ENCODE assay signal across 8 cellular contexts in the genomic region with DNA sequence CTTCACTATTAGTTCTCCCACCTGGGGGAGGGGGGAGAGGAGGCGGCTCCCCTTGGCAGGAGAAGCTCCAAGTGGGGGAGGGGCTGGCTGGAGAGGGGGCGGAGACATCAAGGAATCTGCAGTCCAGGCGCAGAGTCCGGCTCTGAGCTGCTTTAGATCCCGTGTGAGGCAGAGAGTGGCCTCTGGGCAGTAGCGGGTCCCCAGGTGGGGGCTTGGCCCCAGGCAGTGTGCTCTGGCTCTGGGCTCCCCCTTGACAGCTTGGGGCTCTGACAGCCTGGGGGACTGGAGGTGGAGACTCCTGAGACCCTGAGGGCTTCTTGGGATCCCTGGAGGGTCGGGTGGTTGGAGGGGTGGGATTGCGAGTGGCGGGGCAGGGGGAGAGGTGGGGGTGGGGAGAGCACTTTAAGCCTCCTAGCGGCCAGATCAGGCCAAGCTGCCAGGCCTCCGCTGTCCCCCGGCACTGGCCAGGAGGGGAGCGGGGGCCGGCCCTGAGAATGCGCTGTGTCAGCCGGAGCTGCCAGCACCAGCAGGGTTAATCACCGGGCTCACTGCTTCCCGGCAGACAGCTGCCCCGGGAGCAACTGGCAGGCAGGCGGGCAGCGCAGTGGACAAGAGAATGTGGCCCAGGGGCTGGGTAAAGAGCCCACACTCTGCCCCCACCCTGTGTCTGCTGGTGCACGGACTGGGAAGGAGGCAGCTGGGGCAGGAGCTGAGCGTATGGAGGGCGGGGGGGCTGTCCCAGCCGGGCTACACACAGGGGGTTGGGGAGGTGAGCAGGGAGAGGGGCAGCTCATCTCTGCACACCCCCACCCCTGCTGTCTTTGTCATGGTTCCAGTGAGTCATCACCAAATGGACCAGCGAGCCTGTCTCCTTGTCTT. TPM values are rescaled to one million over a fixed set of nuclear protein-coding genes. Genes with fewer than 3 reads are reported as not detected.
DNase-seq lines count a peak whose midpoint lies in the region; ATAC-seq and TF ChIP-seq lines count a peak whose summit lies in the region.
"Had no signal": no experiment of that assay in that cellular context is flagged by ENCODE, and none has a peak within 500 bp of the region (broad histone marks: within the 10 kb centered on the region; RNA-seq: fewer than 3 reads in every experiment).

No MANE protein-coding gene starts in this region.

- intact Hi-C loops in PC-3 (cut with micrococcal nuclease) = loop anchor here (5.0 kb wide), 1 partner anchor 67 kb away; a partner anchor contains a TSS

- H3K79me2 ChIP-seq in PC-3 (ENCODE audit: low read length) = peaks cover 30% of the 10 kb centered on the region

- no TSS peak for BruUV-seq in PC-3 (replicated peaks; lab: Mats Ljungman, UMichigan)

- H3K4me3 ChIP-seq in PC-3 (ENCODE audit: low read length) (peak overlapping the region; percentile 55), esophagus (ENCODE audit: low read depth in 1 of 2, low read length in 2 of 2) (no peak overlapping the region)

- 0 out of 2 replicates have a peak overlapping the region, but pooled peaks have one; percentile 75 for H2AFZ ChIP-seq in PC-3 (ENCODE audit: low read length)

- peaks cover 5% of the 10 kb centered on the region; the same call in 1 of the 2 replicates for H3K36me3 ChIP-seq in PC-3 (ENCODE audit: low read depth, low read length)
- peaks cover 0 to 3% of the 10 kb centered on the region in 2 donors for H3K36me3 ChIP-seq in esophagus (ENCODE audit: control insufficient read depth in 2 of 2, insufficient read depth in 2 of 2, low read length in 1 of 2)

- peaks cover 8 to 13% of the 10 kb centered on the region in 2 donors for H3K27me3 Mint-ChIP-seq in natural killer cell treated with Interleukin-12 subunit alpha and Interleukin-12 subunit beta and Interleukin-15 and Interleukin-18, amount 100 ng/mL, for 72 hours

- H3K4me1 Mint-ChIP-seq in natural killer cell treated with Interleukin-12 subunit alpha and Interleukin-12 subunit beta and Interleukin-15 and Interleukin-18, amount 100 ng/mL, for 72 hours (ENCODE audit: low read depth in 2 of 2) = no peaks in the 10 kb centered on the region

- H3K4me1 ChIP-seq in PC-3 (ENCODE audit: insufficient read depth, low read length) (peaks cover 55% of the 10 kb centered on the region), esophagus (ENCODE audit: control insufficient read depth in 2 of 2, insufficient read depth in 2 of 2, low read length in 1 of 2) (peaks cover 21 to 43% of the 10 kb centered on the region in 2 donors)

- TF ChIP-seq CTCF in GM12874 (IDR thresholded peaks at IDR 0.05; ENCODE audit: insufficient read depth, low read depth, low read length) (peak; percentile 36; the same call in 1 of the 2 replicates), PC-3 (conservative IDR thresholded peaks at IDR 0.05; ENCODE audit: low read depth, low read length) (peak; percentile 40; the same call in 1 of the 2 replicates)

- POLR2A ChIA-PET in PC-3 (lab: Charles Lee; ENCODE audit: unreplicated experiment) = interaction anchor here (1.2 to 1.4 kb wide), 2 partner anchors 19 to 35 kb away, joined by 3 to 4 read pairs; no protein-coding TSS in a partner anchor

- H3K9me3 ChIP-seq in PC-3 (ENCODE audit: low read length) (no peaks in the 10 kb centered on the region), esophagus (ENCODE audit: control insufficient read depth in 2 of 2, insufficient read depth in 1 of 2, low read depth in 1 of 2, low read length in 1 of 2) (no peaks in the 10 kb centered on the region)

- H3K27ac ChIP-seq in PC-3 (ENCODE audit: low read length) (peak overlapping the region; percentile 58), esophagus (ENCODE audit: low read depth in 2 of 2, low read length in 1 of 2) (peak overlapping the region; percentile 74 to 78)

- H3K4me2 ChIP-seq in PC-3 (ENCODE audit: low read length) = peak overlapping the region; percentile 83

- ATAC-seq in PC-3 = peak; percentile 12
- no peak for ATAC-seq in natural killer cell treated with Interleukin-12 subunit alpha and Interleukin-12 subunit beta and Interleukin-15 and Interleukin-18, amount 100 ng/mL, for 72 hours

- CTCF ChIA-PET in PC-3 (lab: Charles Lee) = interaction anchor here (0.6 to 3.2 kb wide), 3 partner anchors 13 to 260 kb away, joined by 3 to 18 read pairs (median 5); no protein-coding TSS in a partner anchor

- peaks cover 18% of the 10 kb centered on the region for H4K20me1 ChIP-seq in PC-3 (ENCODE audit: low read length)

- WGBS in esophagus, 2 donors = 3 to 4% methylated on average over 21 to 26 of the region's 26 CpGs

- DNase-seq in PC-3 (peak; percentile 67), OCI-M1 (lab: John Stamatoyannopoulos, UW) (no peak), SKM-1 (lab: John Stamatoyannopoulos, UW; ENCODE audit: unreplicated experiment) (no peak), NCI-H1694 treated with DMSO at 0.1 percent for 48 hours (lab: John Stamatoyannopoulos, UW) (no peak)
- DNase-seq in natural killer cell treated with Interleukin-12 subunit alpha and Interleukin-12 subunit beta and Interleukin-15 and Interleukin-18, amount 100 ng/mL, for 72 hours (ENCODE audit: low spot score) = peak; percentile 49

- no peaks in the 10 kb centered on the region for H3K9me3 Mint-ChIP-seq in natural killer cell treated with Interleukin-12 subunit alpha and Interleukin-12 subunit beta and Interleukin-15 and Interleukin-18, amount 100 ng/mL, for 72 hours

- H3K27me3 ChIP-seq in PC-3 (ENCODE audit: low read length) = no peaks in the 10 kb centered on the region
- H3K27me3 ChIP-seq in esophagus (ENCODE audit: control insufficient read depth in 1 of 2, insufficient read depth in 2 of 2, low read length in 2 of 2) = no peaks in the 10 kb centered on the region

- no peaks in the 10 kb centered on the region for H3K9me2 ChIP-seq in PC-3 (replicated peaks; ENCODE audit: low read length)

- no peak overlapping the region for H3K27ac Mint-ChIP-seq in natural killer cell treated with Interleukin-12 subunit alpha and Interleukin-12 subunit beta and Interleukin-15 and Interleukin-18, amount 100 ng/mL, for 72 hours

- H3K4me3 Mint-ChIP-seq in natural killer cell treated with Interleukin-12 subunit alpha and Interleukin-12 subunit beta and Interleukin-15 and Interleukin-18, amount 100 ng/mL, for 72 hours = no peak overlapping the region

- no peaks in the 10 kb centered on the region for H3K36me3 Mint-ChIP-seq in natural killer cell treated with Interleukin-12 subunit alpha and Interleukin-12 subunit beta and Interleukin-15 and Interleukin-18, amount 100 ng/mL, for 72 hours

- peak overlapping the region; percentile 25; the same call in 1 of the 2 replicates for H3K9ac ChIP-seq in PC-3 (ENCODE audit: low read length)

- no peaks in the 10 kb centered on the region for H3F3A ChIP-seq in PC-3 (ENCODE audit: low read length, unreplicated experiment)

RNA-seq across cellular contexts. Expression of a gene that starts 1.8 kb away (rescaled TPM):
- 196 and 308 TPM in 2 replicates for total RNA-seq in PC-3 (2014; rRNA removed)
- 100 to 1,000 TPM in 1 of 2 donors, 10 to 100 TPM in 1; 79.9 to 329 TPM for polyA plus RNA-seq in esophagus
- 1 to 10 TPM; 1.5 to 1.9 TPM for total RNA-seq in natural killer cell treated with Interleukin-12 subunit alpha and Interleukin-12 subunit beta and Interleukin-15 and Interleukin-18, amount 100 ng/mL, for 72 hours

RNA-seq across cellular contexts. Expression of a gene that starts 18.0 kb away (rescaled TPM):
- total RNA-seq in PC-3 (2014; rRNA removed) = 1,250 and 1,945 TPM in 2 replicates
- 1,000 to 10,000 TPM; 4,370 to 5,155 TPM for polyA plus RNA-seq in esophagus
- 1,000 to 10,000 TPM; 1,109 to 1,318 TPM for total RNA-seq in natural killer cell treated with Interleukin-12 subunit alpha and Interleukin-12 subunit beta and Interleukin-15 and Interleukin-18, amount 100 ng/mL, for 72 hours

RNA-seq across cellular contexts. Expression of a gene that starts 38.2 kb away (rescaled TPM):
- total RNA-seq in PC-3 (2014; rRNA removed) = 12.4 and 13.5 TPM in 2 replicates
- 1 to 10 TPM; 1.6 to 2.4 TPM for polyA plus RNA-seq in esophagus
- 1 to 10 TPM; 9.4 to 9.5 TPM for total RNA-seq in natural killer cell treated with Interleukin-12 subunit alpha and Interleukin-12 subunit beta and Interleukin-15 and Interleukin-18, amount 100 ng/mL, for 72 hours

RNA-seq across cellular contexts. Expression of a gene that starts 58.5 kb away (rescaled TPM):
- 9.3 and 9.4 TPM in 2 replicates for total RNA-seq in PC-3 (2014; rRNA removed)
- polyA plus RNA-seq in esophagus = 10 to 100 TPM in 1 of 2 donors, 1 to 10 TPM in 1; 4.0 to 16.8 TPM
- total RNA-seq in natural killer cell treated with Interleukin-12 subunit alpha and Interleukin-12 subunit beta and Interleukin-15 and Interleukin-18, amount 100 ng/mL, for 72 hours = not detected
- total RNA-seq: activated CD8-positive, alpha-beta memory T cell treated with anti-CD3 and anti-CD28 coated beads for 36 hours had no signal

Comparison
In these comparisons a context has a peak if more than half of its experiments do, and no peak if none do; other contexts are left out.
1. DNase-seq: peak in PC-3 (single experiment) and natural killer cell treated with Interleukin-12 subunit alpha and Interleukin-12 subunit beta and Interleukin-15 and Interleukin-18, amount 100 ng/mL, for 72 hours (single experiment); none in OCI-M1 (single experiment), SKM-1 (single experiment) and NCI-H1694 treated with DMSO at 0.1 percent for 48 hours (single experiment).
2. RNA of a gene that starts 1.8 kb away (total RNA-seq): 196 to 308 TPM in PC-3; 1.5 to 1.9 TPM in natural killer cell treated with Interleukin-12 subunit alpha and Interleukin-12 subunit beta and Interleukin-15 and Interleukin-18, amount 100 ng/mL, for 72 hours; every median in the first group is over 10 times any median in the second.